In the genomic region with DNA sequence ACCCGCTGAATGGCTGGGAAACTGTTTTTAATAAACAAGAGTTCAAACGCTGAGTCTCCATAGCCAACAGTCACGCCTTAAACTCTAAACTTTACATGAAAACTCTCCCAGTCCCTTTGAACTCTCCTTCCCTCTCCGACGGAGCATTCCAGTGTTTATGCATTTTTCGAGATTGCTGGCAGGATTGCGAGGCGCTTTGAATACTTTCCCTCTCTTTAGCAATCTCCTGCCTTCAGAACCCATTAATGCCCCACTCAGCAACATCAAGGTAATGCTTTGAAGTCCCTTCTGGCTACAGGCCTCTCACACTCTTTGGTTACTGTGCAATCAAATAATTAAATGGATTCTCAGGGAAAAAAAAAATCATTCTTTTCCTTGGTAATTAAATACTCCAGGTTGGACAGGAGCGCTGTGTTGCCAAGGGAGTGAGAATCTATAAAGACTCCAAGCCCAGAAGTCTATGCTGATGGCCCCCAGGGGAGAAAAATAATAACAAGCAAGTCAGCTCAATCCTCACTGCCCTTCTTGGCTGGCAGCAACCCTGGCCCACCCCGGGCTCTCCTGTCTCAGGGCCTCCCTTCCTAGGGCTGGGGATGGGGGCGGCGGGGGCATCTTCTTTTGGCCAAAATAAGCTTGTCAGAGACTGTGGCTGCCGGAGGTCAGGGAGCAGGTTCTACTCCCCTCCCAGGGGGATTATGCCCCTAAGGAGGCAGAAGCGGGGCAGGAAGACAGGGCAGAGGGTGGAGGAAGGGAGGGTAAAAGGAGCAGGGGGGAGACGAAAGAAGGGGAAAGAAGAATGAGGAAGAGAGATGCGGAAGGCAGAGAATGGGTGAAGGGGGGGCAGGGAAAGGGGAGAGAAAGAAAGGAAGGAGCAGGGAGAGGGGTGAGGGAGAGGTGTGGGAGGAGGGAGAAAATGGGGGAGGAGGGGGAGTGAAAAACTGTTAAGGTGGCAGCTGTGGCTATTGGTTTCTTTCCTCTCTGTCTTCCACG, we compare ENCODE assay signal across 11 cellular contexts. TPM values are rescaled to one million over a fixed set of nuclear protein-coding genes. Genes with fewer than 3 reads are reported as not detected.
A peak's percentile ranks its signal among the peaks of the same experiment; 100 is the strongest.
DNase-seq lines count a peak whose midpoint lies in the region; ATAC-seq, FAIRE-seq and TF ChIP-seq lines count a peak whose summit lies in the region.
"Had no signal": no experiment of that assay in that cellular context is flagged by ENCODE, and none has a peak within 500 bp of the region (broad histone marks: within the 10 kb centered on the region; RNA-seq: fewer than 3 reads in every experiment).

No MANE protein-coding gene starts in this region.

- no peak overlapping the region for H3K56ac ChIP-seq in H1 (replicated peaks; ENCODE audit: insufficient read length, low read depth, low read length)

- H2BK120ac ChIP-seq in H1 (replicated peaks; ENCODE audit: low read depth, low read length) = no peak overlapping the region

- peak; percentile 66 for ATAC-seq in mucosa of descending colon

- H3K4me1 ChIP-seq in BLaER1 (peaks cover 19% of the 10 kb centered on the region), H1 (replicated peaks in 1 of 4; ENCODE audit: control insufficient read depth in 3 of 4, insufficient read depth in 4 of 4, low read length in 3 of 4) (peaks cover 1 to 7% (median 6%) of the 10 kb centered on the region in 4 experiments; a peak in 6 of 7 replicates), mucosa of descending colon (ENCODE audit: low read depth) (peaks cover 11% of the 10 kb centered on the region), HAP-1 (no peaks in the 10 kb centered on the region)

- no peak overlapping the region for H3K27ac Mint-ChIP-seq in glutamatergic neuron (ENCODE audit: unreplicated experiment)
- H3K27ac Mint-ChIP-seq: activated B cell treated with CpG ODN at 0.5 μM for 24 hours; CD4-positive, CD25-positive, alpha-beta regulatory T cell had no signal

- no peak overlapping the region for H3K23ac ChIP-seq in H1 (ENCODE audit: insufficient read length)

- H2BK12ac ChIP-seq in H1 (ENCODE audit: low read depth, low read length) = peak overlapping the region; percentile 68; the same call in 1 of the 2 replicates

- no peaks in the 10 kb centered on the region for H3K79me1 ChIP-seq in H1 (ENCODE audit: low read depth, low read length)

- H2BK5ac ChIP-seq in H1 (ENCODE audit: low read depth, low read length) = no peak overlapping the region; the same call in 1 of the 2 replicates

- no peak for FAIRE-seq in H1 (lab: Jason Lieb, UNC)

- H3K18ac ChIP-seq in H1 (ENCODE audit: extremely low read depth, low read length) = peak overlapping the region; percentile 0; the same call in 1 of the 2 replicates

- intact Hi-C loops in mucosa of descending colon (cut with DNase I, micrococcal nuclease) = no loop called here

- H3K4me3 ChIP-seq in BLaER1 (no peak overlapping the region), H1 (ENCODE audit: extremely low read depth in 1 of 4, insufficient read depth in 2 of 4, low read depth in 3 of 4, low read length in 4 of 4) (peak overlapping the region in 1 of 4 experiments; percentile 41; a peak in 2 of 8 replicates), mucosa of descending colon (no peak overlapping the region), HAP-1 (no peak overlapping the region)

- H3K36me3 Mint-ChIP-seq in glutamatergic neuron (ENCODE audit: unreplicated experiment) = no peaks in the 10 kb centered on the region
- H3K36me3 Mint-ChIP-seq: CD4-positive, CD25-positive, alpha-beta regulatory T cell had no signal

- H3K36me3 ChIP-seq in BLaER1 (no peaks in the 10 kb centered on the region), H1 (ENCODE audit: control insufficient read depth in 2 of 4, insufficient read depth in 4 of 4, low read length in 3 of 4) (no peaks in the 10 kb centered on the region; a peak in 1 of 8 replicates), mucosa of descending colon (ENCODE audit: low read depth) (no peaks in the 10 kb centered on the region), HAP-1 (replicated peaks) (no peaks in the 10 kb centered on the region)

- H3K4me2 ChIP-seq in BLaER1 (peak overlapping the region; percentile 84), H1 (ENCODE audit: insufficient read depth in 1 of 2, low read depth in 2 of 2, low read length in 2 of 2) (peak overlapping the region; percentile 44 to 45)

- no peak for TF ChIP-seq EP300 in H1 (IDR thresholded peaks at IDR 0.05; ENCODE audit: borderline replicate concordance in 1 of 2, low read depth in 2 of 2, low read length in 2 of 2)

- H2AFZ ChIP-seq in H1 (ENCODE audit: low read length) = peak overlapping the region; percentile 91; the same call in 1 of the 2 replicates

- H3K9me3 ChIP-seq in BLaER1 (0 out of 2 replicates have a peak, but pooled peaks cover 4% of the 10 kb centered on the region), H1 (ENCODE audit: insufficient read depth in 2 of 2, low read depth in 1 of 2, low read length in 1 of 2) (no peaks in the 10 kb centered on the region), mucosa of descending colon (no peaks in the 10 kb centered on the region), HAP-1 (no peaks in the 10 kb centered on the region)

- peaks cover 27% of the 10 kb centered on the region for H3K4me1 Mint-ChIP-seq in glutamatergic neuron (ENCODE audit: low read depth, unreplicated experiment)
- H3K4me1 Mint-ChIP-seq: activated B cell treated with CpG ODN at 0.5 μM for 24 hours had no signal

- CTCF ChIA-PET in H1 (lab: Charles Lee; ENCODE audit: partially characterized antibody) = interaction anchor here (0.6 to 1.2 kb wide), 2 partner anchors 41 to 442 kb away, joined by 3 read pairs; no protein-coding TSS in a partner anchor

- no peak overlapping the region for H4K5ac ChIP-seq in H1 (ENCODE audit: insufficient read length, low read depth, low read length)

- H4K91ac ChIP-seq in H1 (replicated peaks; ENCODE audit: insufficient read length, low read length) = no peak overlapping the region

- no peak for TF ChIP-seq RAD21 in H1 (IDR thresholded peaks at IDR 0.05 in 1 of 2, conservative IDR thresholded peaks at IDR 0.05 in 1 of 2; ENCODE audit: low read depth in 2 of 2, low read length in 2 of 2)

- no peak overlapping the region for H3K4me3 Mint-ChIP-seq in glutamatergic neuron (ENCODE audit: unreplicated experiment)
- H3K4me3 Mint-ChIP-seq: activated B cell treated with CpG ODN at 0.5 μM for 24 hours had no signal

- H3K9me3 Mint-ChIP-seq in glutamatergic neuron (ENCODE audit: unreplicated experiment) = peaks cover 2% of the 10 kb centered on the region

- no peaks in the 10 kb centered on the region for H4K20me1 ChIP-seq in BLaER1
- H4K20me1 ChIP-seq in H1 (replicated peaks in 1 of 2; ENCODE audit: control insufficient read depth in 1 of 2, insufficient read depth in 2 of 2, low read length in 2 of 2) = no peaks in the 10 kb centered on the region

- TF ChIP-seq POLR2A in H1 (IDR thresholded peaks at IDR 0.05; ENCODE audit: control extremely low read depth in 1 of 2, low read depth in 2 of 2, low read length in 2 of 2) = no peak

- no peaks in the 10 kb centered on the region; the same call in 1 of the 2 replicates for H3K23me2 ChIP-seq in H1 (ENCODE audit: low read depth, low read length)

- no peaks in the 10 kb centered on the region for H3K79me2 ChIP-seq in H1 (ENCODE audit: control insufficient read depth in 1 of 2, insufficient read depth in 2 of 2, low read length in 2 of 2)

- no peak overlapping the region for H3K14ac ChIP-seq in H1 (ENCODE audit: insufficient read length)

- peak; percentile 18 for DNase-seq in M059J (ENCODE audit: low read depth)
- DNase-seq in H1 (ENCODE audit: low read depth in 1 of 2, low spot score in 2 of 2) = peak in 1 of 2 experiments; percentile 55
- no peak for DNase-seq in mucosa of descending colon
- no peak for DNase-seq in glutamatergic neuron
- no peak for DNase-seq in activated effector memory CD4-positive, alpha-beta T cell treated with Interleukin-2 at 50 U/mL for 16 hours
- DNase-seq in mucosa of gallbladder (ENCODE audit: low spot score) = no peak
- DNase-seq in HAP-1 (ENCODE audit: low spot score in 2 of 2) = no peak
- DNase-seq: activated B cell treated with CpG ODN at 0.5 μM for 24 hours; CD4-positive, CD25-positive, alpha-beta regulatory T cell; dermis blood vessel endothelial cell had no signal

- POLR2A ChIA-PET in H1 (lab: Charles Lee; ENCODE audit: partially characterized antibody) = interaction anchor here (0.8 to 1.9 kb wide), 7 partner anchors 8 to 60 kb away, joined by 3 to 7 read pairs (median 3); no protein-coding TSS in a partner anchor

- H3K27me3 ChIP-seq in BLaER1 = no peaks in the 10 kb centered on the region
- no peaks in the 10 kb centered on the region for H3K27me3 ChIP-seq in H1 (replicated peaks in 1 of 4; ENCODE audit: control insufficient read depth in 3 of 4, extremely low read depth in 1 of 4, insufficient read depth in 3 of 4, low read length in 3 of 4)
- H3K27me3 ChIP-seq in HAP-1 (ENCODE audit: low read depth) = no peaks in the 10 kb centered on the region

- no peak overlapping the region for H2BK15ac ChIP-seq in H1 (ENCODE audit: low read length)

- no peak overlapping the region for H2AK5ac ChIP-seq in H1 (ENCODE audit: low read depth, low read length)

- TF ChIP-seq CTCF in H1 (IDR thresholded peaks at IDR 0.05; ENCODE audit: control extremely low read depth in 1 of 3, insufficient read depth in 1 of 3, low read depth in 1 of 3, low read length in 3 of 3) = no peak
- TF ChIP-seq CTCF in mucosa of descending colon (IDR thresholded peaks at IDR 0.05) = no peak
- no peak for TF ChIP-seq CTCF in glutamatergic neuron (IDR thresholded peaks at IDR 0.05; ENCODE audit: partially characterized antibody, unreplicated experiment)

- peaks cover 7% of the 10 kb centered on the region for H3K27me3 Mint-ChIP-seq in glutamatergic neuron (ENCODE audit: unreplicated experiment)

- in situ Hi-C loops in HAP-1 (cut with MboI; ENCODE audit: low sequenced_read_pairs) = no loop called here

- H2BK20ac ChIP-seq in H1 (ENCODE audit: low read length) = 0 out of 2 replicates have a peak overlapping the region, but pooled peaks have one; percentile 15

- H3K9ac ChIP-seq in BLaER1 (peak overlapping the region; percentile 60; the same call in 1 of the 2 replicates), H1 (replicated peaks in 1 of 4; ENCODE audit: extremely low read depth in 1 of 4, low read depth in 3 of 4, low read length in 3 of 4) (no peak overlapping the region)

- WGBS in H1 (ENCODE audit: extremely low coverage in 1 of 2, insufficient coverage in 1 of 2, insufficient read length in 1 of 2, insufficient replicate concordance in 2 of 2, low coverage in 1 of 2, low lambda C conversion rate in 2 of 2, missing lambda C conversion rate in 1 of 2), 2 experiments = 25% methylated on average over 15 of the region's 17 CpGs; no CpG with 5 or more reads in 1 of the 2 experiments

- H3K27ac ChIP-seq in BLaER1 = peak overlapping the region; percentile 80
- H3K27ac ChIP-seq in H1 (ENCODE audit: low read depth, low read length) = no peak overlapping the region

- H4K8ac ChIP-seq in H1 (ENCODE audit: extremely low read depth, insufficient read depth, low read length) = peak overlapping the region; percentile 42; the same call in 1 of the 2 replicates

- H3K4ac ChIP-seq in H1 (replicated peaks; ENCODE audit: insufficient read length, low read depth, low read length) = no peak overlapping the region

RNA-seq across cellular contexts. Expression of a gene that starts 45.2 kb away (rescaled TPM):
- total RNA-seq in M059J (2014; rRNA removed; shearing (Covaris generic)) = 2.5 and 3.3 TPM in 2 replicates
- 31.7 and 33.4 TPM in 2 replicates for total RNA-seq in H1 (2021; fragmentation: NEBNext Ultra II Directional; extraction: Animal tissue kit (Norgen Biotek cat#: 25700))
- polyA plus RNA-seq in H1 (2011; rRNA removed) = 17.7 and 24.2 TPM in 2 replicates
- 19.3 TPM for polyA plus RNA-seq in H1 (2011; cell fraction: cytosol; rRNA removed)
- polyA plus RNA-seq in H1 (2011; cell fraction: nucleus; rRNA removed) = 36.2 TPM
- 18.3 to 25.8 TPM (median 20.3 TPM) in 4 replicates for polyA plus RNA-seq in H1 (2012, experiment 1 of 2)
- 9.2 TPM for polyA plus RNA-seq in H1 (2012, experiment 2 of 2)
- 17.7 TPM for polyA plus RNA-seq in H1 (2013, experiment 1 of 2)
- 15.4 TPM for polyA plus RNA-seq in H1 (2013, experiment 2 of 2)
- polyA minus RNA-seq in H1 (2011; rRNA and poly(A)+ RNA removed) = 14.1 and 21.3 TPM in 2 replicates
- 21.3 TPM for polyA minus RNA-seq in H1 (2011; cell fraction: cytosol; rRNA and poly(A)+ RNA removed)
- polyA minus RNA-seq in H1 (2011; cell fraction: nucleus; rRNA and poly(A)+ RNA removed) = 44.5 TPM
- total RNA-seq in mucosa of descending colon (10 to 100 TPM; 27.6 to 63.3 (median 39.3) TPM), glutamatergic neuron (ENCODE audit: unreplicated experiment) (26.5 TPM), mucosa of gallbladder (14.4 TPM)
